In genomic region chr1:52927219-52928082, GRCh38 we compare ENCODE assay signal across 8 cellular contexts. TPM values are rescaled to one million over a fixed set of nuclear protein-coding genes. Genes with fewer than 3 reads are reported as not detected.
DNase-seq lines count a peak whose midpoint lies in the region; ATAC-seq and TF ChIP-seq lines count a peak whose summit lies in the region.

SCP2 (plus strand) TSS chr1:52927276; CDS start chr1:52927397, 121 bp downstream.

- peaks cover 16% of the 10 kb centered on the region for H3K4me1 Mint-ChIP-seq in activated naive CD4-positive, alpha-beta T cell treated with anti-CD3 and anti-CD28 coated beads, Interleukin-2, amount 10 ng/mL, durations not matched to agents 7 days and 5 days

- peak; percentile 88 for ATAC-seq in omental fat pad (ENCODE audit: low FRiP score)

- no peak within 1 kb of the TSS for H3K9ac ChIP-seq in HUES64 (ENCODE audit: low read depth, low read length)

- no peaks in the 10 kb centered on the region for H3K9me3 Mint-ChIP-seq in activated naive CD4-positive, alpha-beta T cell treated with anti-CD3 and anti-CD28 coated beads, Interleukin-2, amount 10 ng/mL, durations not matched to agents 7 days and 5 days

- H3K36me3 ChIP-seq in HUES64 (ENCODE audit: insufficient read depth, low read length) (no peaks in the 10 kb centered on the region), SJSA1 (peaks cover 8% of the 10 kb centered on the region; the same call in 1 of the 2 replicates)

- H3K4me3 Mint-ChIP-seq in activated naive CD4-positive, alpha-beta T cell treated with anti-CD3 and anti-CD28 coated beads, Interleukin-2, amount 10 ng/mL, durations not matched to agents 7 days and 5 days: peak within 1 kb of the TSS; percentile 75

- H3K36me3 Mint-ChIP-seq in activated naive CD4-positive, alpha-beta T cell treated with anti-CD3 and anti-CD28 coated beads, Interleukin-2, amount 10 ng/mL, durations not matched to agents 7 days and 5 days: peaks cover 1% of the 10 kb centered on the region

- peaks cover 20% of the 10 kb centered on the region for H3K27me3 Mint-ChIP-seq in activated naive CD4-positive, alpha-beta T cell treated with anti-CD3 and anti-CD28 coated beads, Interleukin-2, amount 10 ng/mL, durations not matched to agents 7 days and 5 days

- H3K4me1 ChIP-seq in HUES64 (ENCODE audit: insufficient read depth, low read length) (no peaks in the 10 kb centered on the region), SJSA1 (replicated peaks) (peaks cover 11% of the 10 kb centered on the region)

- TF ChIP-seq CTCF in AG10803 (conservative IDR thresholded peaks at IDR 0.05; ENCODE audit: low read length): no peak
- no peak for TF ChIP-seq CTCF in omental fat pad (IDR thresholded peaks at IDR 0.05)

- no peak within 1 kb of the TSS for H3K27ac Mint-ChIP-seq in activated naive CD4-positive, alpha-beta T cell treated with anti-CD3 and anti-CD28 coated beads, Interleukin-2, amount 10 ng/mL, durations not matched to agents 7 days and 5 days

- H3K27me3 ChIP-seq in HUES64 (ENCODE audit: insufficient read depth, low read length) (peaks cover 53% of the 10 kb centered on the region), SJSA1 (replicated peaks) (no peaks in the 10 kb centered on the region)

- H3K9me3 ChIP-seq in HUES64 (ENCODE audit: insufficient read depth, low read depth, low read length) (no peaks in the 10 kb centered on the region), SJSA1 (replicated peaks) (no peaks in the 10 kb centered on the region)

- peak within 1 kb of the TSS; percentile 80 for H3K4me3 ChIP-seq in AG10803 (ENCODE audit: low read length)
- H3K4me3 ChIP-seq in HUES64 (ENCODE audit: low read length): peak within 1 kb of the TSS; percentile 62
- H3K4me3 ChIP-seq in SJSA1: peak within 1 kb of the TSS; percentile 69

- DNase-seq in AG10803 (ENCODE audit: low read depth) (peak; percentile 70), GM19238 (ENCODE audit: insufficient read length, low spot score) (peak; percentile 77), SJSA1 (ENCODE audit: low read depth in 1 of 2, low spot score in 2 of 2) (peak; percentile 72 to 85), globus pallidus (ENCODE audit: low spot score) (peak; percentile 77), omental fat pad (ENCODE audit: low spot score) (peak; percentile 56), superior temporal gyrus (ENCODE audit: extremely low spot score) (peak; percentile 62)
- DNase-seq in activated naive CD4-positive, alpha-beta T cell treated with anti-CD3 and anti-CD28 coated beads, Interleukin-2, amount 10 ng/mL, durations not matched to agents 7 days and 5 days: peak; percentile 86

- WGBS in HUES64: 2% methylated on average over 68 of the region's 68 CpGs

- H3K27ac ChIP-seq in HUES64 (ENCODE audit: low read depth, low read length): no peak within 1 kb of the TSS
- peak within 1 kb of the TSS; percentile 34 for H3K27ac ChIP-seq in SJSA1

- CTCF ChIA-PET in activated naive CD4-positive, alpha-beta T cell treated with anti-CD3 and anti-CD28 coated beads, Interleukin-2, amount 10 ng/mL, durations not matched to agents 7 days and 5 days (lab: Charles Lee): interaction anchor here (0.6 kb wide), 1 partner anchor 86 kb away, joined by 3 read pairs; no protein-coding TSS in a partner anchor

RNA-seq across cellular contexts. Expression of gene SCP2, which starts in this region (rescaled TPM):
- polyA plus RNA-seq in HUES64 (2013, experiment 1 of 2): 55.9 TPM
- 62.9 TPM for polyA plus RNA-seq in HUES64 (2013, experiment 2 of 2)
- total RNA-seq in SJSA1 (2014; rRNA removed; shearing (Covaris generic)): 224 and 288 TPM in 2 replicates
- 100 to 1,000 TPM in 3 of 4 donors, 10 to 100 TPM in 1; 92.7 to 174 (median 126) TPM for total RNA-seq in omental fat pad
